Comparison of ENCODE assay signal across 8 cellular contexts in genomic region chr1:153597206-153597605, GRCh38. TPM values are rescaled to one million over a fixed set of nuclear protein-coding genes. Genes with fewer than 3 reads are reported as not detected.
DNase-seq lines count a peak whose midpoint lies in the region; ATAC-seq, FAIRE-seq and TF ChIP-seq lines count a peak whose summit lies in the region.
"Had no signal": no experiment of that assay in that cellular context is flagged by ENCODE, and none has a peak within 500 bp of the region (broad histone marks: within the 10 kb centered on the region; RNA-seq: fewer than 3 reads in every experiment).

No MANE protein-coding gene starts in this region.

- TF ChIP-seq RAD21 in SK-N-SH (IDR thresholded peaks at IDR 0.05; ENCODE audit: low read length): no peak

- H3K79me2 ChIP-seq in SK-N-SH (ENCODE audit: insufficient read depth): no peaks in the 10 kb centered on the region

- H3K4me2 ChIP-seq in SK-N-SH: no peak overlapping the region

- H3K27ac ChIP-seq in SK-N-SH (ENCODE audit: low read depth in 2 of 2, low read length in 1 of 2) (no peak overlapping the region), small intestine (ENCODE audit: low read depth in 1 of 2, low read length in 1 of 2) (no peak overlapping the region), ascending aorta (no peak overlapping the region)

- H3K9ac ChIP-seq in SK-N-SH: no peak overlapping the region

- no peaks in the 10 kb centered on the region for H4K20me1 ChIP-seq in SK-N-SH (ENCODE audit: insufficient read depth)

- ATAC-seq in SK-N-SH treated with all-trans-retinoic acid at 6 μM for 48 hours: no peak

- POLR2A ChIA-PET in SK-N-SH (lab: Yijun Ruan, JAX): no interaction called here

- 80% methylated on average over 6 of the region's 6 CpGs for WGBS in SK-N-SH (ENCODE audit: low lambda C conversion rate)
- 55 to 71% (median 69%) methylated on average over 6 of the region's 6 CpGs for WGBS in small intestine, 3 donors

- H3F3A ChIP-seq in SK-N-SH (replicated peaks; ENCODE audit: insufficient read depth): peaks cover 5% of the 10 kb centered on the region

- H3K27me3 ChIP-seq in SK-N-SH (ENCODE audit: insufficient read depth) (no peaks in the 10 kb centered on the region), small intestine (ENCODE audit: control insufficient read depth in 2 of 2, insufficient read depth in 2 of 2, low read length in 2 of 2) (no peaks in the 10 kb centered on the region), ascending aorta (no peaks in the 10 kb centered on the region)

- TF ChIP-seq EP300 in SK-N-SH (IDR thresholded peaks at IDR 0.05; ENCODE audit: borderline replicate concordance in 1 of 2, low read depth in 1 of 2, low read length in 1 of 2): no peak

- no peaks in the 10 kb centered on the region for H3K9me3 ChIP-seq in SK-N-SH
- H3K9me3 ChIP-seq in small intestine (ENCODE audit: control insufficient read depth, low read depth): no peaks in the 10 kb centered on the region
- H3K9me3 ChIP-seq in ascending aorta: no peaks in the 10 kb centered on the region

- intact Hi-C loops in ascending aorta (cut with DNase I): no loop called here

- no peak overlapping the region for H3K4me3 ChIP-seq in SK-N-SH (ENCODE audit: low read depth in 2 of 2, low read length in 1 of 2)
- no peak overlapping the region for H3K4me3 ChIP-seq in small intestine (ENCODE audit: low read depth in 1 of 2, low read length in 2 of 2)
- H3K4me3 ChIP-seq in ascending aorta: no peak overlapping the region

- FAIRE-seq in small intestine (lab: Jason Lieb, UNC): no peak
- FAIRE-seq: GM12891 had no signal

- TF ChIP-seq CTCF in SK-N-SH (IDR thresholded peaks at IDR 0.05) (no peak), ascending aorta (IDR thresholded peaks at IDR 0.05) (no peak)

- CTCF ChIA-PET in SK-N-SH (lab: Yijun Ruan, JAX): interaction anchor here (1.1 to 1.2 kb wide), 2 partner anchors 11 to 245 kb away, joined by 3 read pairs; no protein-coding TSS in a partner anchor

- no peaks in the 10 kb centered on the region for H3K9me2 ChIP-seq in SK-N-SH

- H3K4me1 ChIP-seq in SK-N-SH (ENCODE audit: control insufficient read depth in 1 of 2, insufficient read depth in 2 of 2, low read depth in 1 of 2, low read length in 1 of 2): peaks cover 4 to 5% of the 10 kb centered on the region in 2 experiments; a peak in 1 of 4 replicates
- peaks cover 0 to 3% of the 10 kb centered on the region in 2 donors for H3K4me1 ChIP-seq in small intestine (ENCODE audit: control insufficient read depth in 2 of 2, insufficient read depth in 1 of 2, low read depth in 1 of 2, low read length in 1 of 2)
- H3K4me1 ChIP-seq in ascending aorta: no peaks in the 10 kb centered on the region

- no peak for DNase-seq in SK-N-SH
- peak; percentile 79 for DNase-seq in amniotic epithelial cell (ENCODE audit: low read depth)
- peak; percentile 76 for DNase-seq in small intestine
- DNase-seq in medulla oblongata (ENCODE audit: extremely low spot score): no peak
- no peak for DNase-seq in ascending aorta (ENCODE audit: low spot score in 2 of 2)
- DNase-seq: KG1 had no signal

- H3K36me3 ChIP-seq in SK-N-SH (replicated peaks in 1 of 2; ENCODE audit: control insufficient read depth in 1 of 2, insufficient read depth in 2 of 2, low read length in 1 of 2) (no peaks in the 10 kb centered on the region), small intestine (ENCODE audit: control insufficient read depth in 2 of 2, insufficient read depth in 2 of 2, low read length in 2 of 2) (no peaks in the 10 kb centered on the region), ascending aorta (no peaks in the 10 kb centered on the region)

- H2AFZ ChIP-seq in SK-N-SH (ENCODE audit: low read depth): no peak overlapping the region

TF ChIP-seq in SK-N-SH, 30 proteins besides CTCF, POLR2A, EP300 and RAD21:
- TF ChIP-seq NFIC (IDR thresholded peaks at IDR 0.05; ENCODE audit: borderline replicate concordance) (no peak), FOSL2 (IDR thresholded peaks at IDR 0.05; ENCODE audit: borderline replicate concordance, low read depth) (peak; percentile 37; the same call in 1 of the 2 replicates)

TF ChIP-seq in SK-N-SH treated with all-trans-retinoic acid at 6 μM for 48 hours, 23 proteins besides CTCF, POLR2A, EP300 and RAD21 (continues in another document):
- no peak for TF ChIP-seq ZNF565 (CRISPR knock-in tag; conservative IDR thresholded peaks at IDR 0.05; ENCODE audit: low read depth)
- no peak for TF ChIP-seq CSDC2 (CRISPR knock-in tag; IDR thresholded peaks at IDR 0.05)
- no peak for TF ChIP-seq PATZ1 (CRISPR knock-in tag; IDR thresholded peaks at IDR 0.05; ENCODE audit: borderline replicate concordance)
- no peak for TF ChIP-seq PPARA (CRISPR knock-in tag; IDR thresholded peaks at IDR 0.05; ENCODE audit: borderline replicate concordance)
- no peak for TF ChIP-seq ZFP30 (CRISPR knock-in tag; IDR thresholded peaks at IDR 0.05)
- TF ChIP-seq RARB (CRISPR knock-in tag; IDR thresholded peaks at IDR 0.05): no peak
- TF ChIP-seq ZNF70 (CRISPR knock-in tag; IDR thresholded peaks at IDR 0.05): no peak
- TF ChIP-seq ZFP3 (CRISPR knock-in tag; IDR thresholded peaks at IDR 0.05): no peak
- no peak for TF ChIP-seq TSHZ2 (CRISPR knock-in tag; IDR thresholded peaks at IDR 0.05)
- TF ChIP-seq ISL1 (CRISPR knock-in tag; IDR thresholded peaks at IDR 0.05): no peak
- no peak for TF ChIP-seq ARNTL (CRISPR knock-in tag; IDR thresholded peaks at IDR 0.05; ENCODE audit: borderline replicate concordance, low read depth)
- no peak for TF ChIP-seq ZC3H10 (CRISPR knock-in tag; IDR thresholded peaks at IDR 0.05)
- no peak for TF ChIP-seq OSR1 (CRISPR knock-in tag; IDR thresholded peaks at IDR 0.05)

RNA-seq across cellular contexts. Expression of gene S100A16, which starts 15.7 kb away (rescaled TPM):
- polyA plus RNA-seq in SK-N-SH (2012; rRNA removed): 512 and 521 TPM in 2 replicates
- 347 and 466 TPM in 2 replicates for polyA plus RNA-seq in SK-N-SH (2012; cell fraction: cytosol; rRNA removed)
- 144 and 169 TPM in 2 replicates for polyA plus RNA-seq in SK-N-SH (2012; cell fraction: nucleus; rRNA removed)
- 100 to 1,000 TPM; 275 to 389 (median 355) TPM for polyA plus RNA-seq in small intestine
- 364 TPM for total RNA-seq in ascending aorta

RNA-seq across cellular contexts. Expression of gene S100A14, which starts 18.9 kb away (rescaled TPM):
- 0.15 TPM in 1 of 2 replicates, not detected in the other for polyA plus RNA-seq in SK-N-SH (2012; rRNA removed)
- polyA plus RNA-seq in SK-N-SH (2012; cell fraction: cytosol; rRNA removed): 0.07 TPM in 1 of 2 replicates, not detected in the other
- 0.39 TPM in 1 of 2 replicates, not detected in the other for polyA plus RNA-seq in SK-N-SH (2012; cell fraction: nucleus; rRNA removed)
- 100 to 1,000 TPM; 356 to 952 (median 764) TPM for polyA plus RNA-seq in small intestine
- 1.5 TPM for total RNA-seq in ascending aorta

RNA-seq across cellular contexts. Expression of gene S100A13, which starts 30.1 kb away (rescaled TPM):
- polyA plus RNA-seq in SK-N-SH (2012; rRNA removed): 12.3 and 17.1 TPM in 2 replicates
- polyA plus RNA-seq in SK-N-SH (2012; cell fraction: cytosol; rRNA removed): 11.4 and 14.2 TPM in 2 replicates
- polyA plus RNA-seq in SK-N-SH (2012; cell fraction: nucleus; rRNA removed): 41.5 and 44.3 TPM in 2 replicates
- 100 to 1,000 TPM in 2 of 3 donors, 10 to 100 TPM in 1; 50.1 to 132 (median 106) TPM for polyA plus RNA-seq in small intestine
- total RNA-seq in ascending aorta: 89.7 TPM

RNA-seq across cellular contexts. Expression of gene S100A1, which starts 31.0 kb away (rescaled TPM):
- polyA plus RNA-seq in SK-N-SH (2012; rRNA removed): 0.18 TPM in 1 of 2 replicates, not detected in the other
- 0.10 and 0.14 TPM in 2 replicates for polyA plus RNA-seq in SK-N-SH (2012; cell fraction: cytosol; rRNA removed)
- polyA plus RNA-seq in SK-N-SH (2012; cell fraction: nucleus; rRNA removed): 0.11 and 0.21 TPM in 2 replicates
- 10 to 100 TPM in 1 of 3 donors, 1 to 10 TPM in 2; 2.9 to 13.5 (median 4.0) TPM for polyA plus RNA-seq in small intestine
- total RNA-seq in ascending aorta: not detected

RNA-seq across cellular contexts. Expression of gene S100A2, which starts 31.6 kb away (rescaled TPM):
- polyA plus RNA-seq in SK-N-SH (2012; rRNA removed): 27.3 and 31.4 TPM in 2 replicates
- polyA plus RNA-seq in SK-N-SH (2012; cell fraction: cytosol; rRNA removed): 27.2 and 29.0 TPM in 2 replicates
- 13.3 and 23.8 TPM in 2 replicates for polyA plus RNA-seq in SK-N-SH (2012; cell fraction: nucleus; rRNA removed)
- 1 to 10 TPM; 3.6 to 9.8 (median 5.4) TPM for polyA plus RNA-seq in small intestine
- total RNA-seq in ascending aorta: not detected

Comparison
In these comparisons a context has a peak if more than half of its experiments do, and no peak if none do; other contexts are left out.
1. DNase-seq: peak in amniotic epithelial cell (single experiment) and small intestine (single experiment); none in SK-N-SH (single experiment), medulla oblongata (single experiment) and ascending aorta (0 of 2).
2. RNA of gene S100A14, which starts 18.9 kb away (polyA plus RNA-seq): 356 to 952 TPM in small intestine; 0.07 to 0.39 TPM in SK-N-SH; every median in the first group is over 100 times any median in the second.